ENCODE assay signal across 8 cellular contexts in genomic region chr14:101808894-101809670, GRCh38. TPM values are rescaled to one million over a fixed set of nuclear protein-coding genes. Genes with fewer than 3 reads are reported as not detected.
DNase-seq lines count a peak whose midpoint lies in the region; ATAC-seq, FAIRE-seq and TF ChIP-seq lines count a peak whose summit lies in the region.

No MANE protein-coding gene starts in this region.

- WGBS in right cardiac atrium, result 50% methylated on average over 6 of the region's 6 CpGs
- WGBS in small intestine, 3 donors, result 23 to 43% (median 30%) methylated on average over 6 of the region's 6 CpGs

- no peaks in the 10 kb centered on the region for H3K9me3 ChIP-seq in right cardiac atrium (ENCODE audit: control insufficient read depth, low read length)
- no peaks in the 10 kb centered on the region for H3K9me3 ChIP-seq in small intestine (ENCODE audit: control insufficient read depth, low read depth)

- ATAC-seq in GM23338 (no peak), activated B cell treated with CpG ODN at 0.5 μM for 24 hours (ENCODE audit: low read depth) (no peak), right cardiac atrium (no peak), HG03039 (IDR thresholded peaks at IDR 0.05; ENCODE audit: unreplicated experiment) (no peak), HG03025 (IDR thresholded peaks at IDR 0.05; ENCODE audit: low FRiP score, unreplicated experiment) (no peak), HG03175 (IDR thresholded peaks at IDR 0.05; ENCODE audit: unreplicated experiment) (no peak)

- CTCF ChIA-PET in activated B cell treated with CpG ODN at 0.5 μM for 24 hours (lab: Charles Lee), result interaction anchor here (0.6 to 4.6 kb wide), 7 partner anchors 10 to 59 kb away, joined by 3 to 22 read pairs (median 6); no protein-coding TSS in a partner anchor

- no peak for DNase-seq in GM23338 (ENCODE audit: low spot score)
- DNase-seq in activated B cell treated with CpG ODN at 0.5 μM for 24 hours, result no peak
- no peak for DNase-seq in right cardiac atrium
- DNase-seq in small intestine, result no peak
- DNase-seq in KG1 (lab: John Stamatoyannopoulos, UW), result no peak

- no peak for FAIRE-seq in small intestine (lab: Jason Lieb, UNC)

- H3K9me2 ChIP-seq in GM23338 (ENCODE audit: insufficient read depth), result no peaks in the 10 kb centered on the region

- POLR2A ChIA-PET in activated B cell treated with CpG ODN at 0.5 μM for 24 hours (lab: Charles Lee), result interaction anchor here (0.6 to 9.5 kb wide), 28 partner anchors 11 to 965 kb away, joined by 3 to 313 read pairs (median 13); partner anchors contain the start of genes PPP2R5C and WDR20

- intact Hi-C loops in activated B cell treated with CpG ODN at 0.5 μM for 24 hours (cut with micrococcal nuclease) (no loop called here), right cardiac atrium (cut with DNase I) (no loop called here)

- H3K4me1 Mint-ChIP-seq in GM23338 (peaks cover 24% of the 10 kb centered on the region), activated B cell treated with CpG ODN at 0.5 μM for 24 hours (peaks cover 47% of the 10 kb centered on the region)

- no peaks in the 10 kb centered on the region; the same call in none of the 2 replicates for H4K20me1 ChIP-seq in GM23338 (replicated peaks; ENCODE audit: insufficient read depth)

- H3F3A ChIP-seq in GM23338 (replicated peaks; ENCODE audit: low read depth), result no peaks in the 10 kb centered on the region

- H3K27me3 ChIP-seq in GM23338 (ENCODE audit: insufficient read depth), result no peaks in the 10 kb centered on the region
- H3K27me3 ChIP-seq in right cardiac atrium (ENCODE audit: control insufficient read depth, insufficient read depth), result no peaks in the 10 kb centered on the region
- no peaks in the 10 kb centered on the region for H3K27me3 ChIP-seq in small intestine (ENCODE audit: control insufficient read depth in 2 of 2, insufficient read depth in 2 of 2, low read length in 2 of 2)

- H3K36me3 Mint-ChIP-seq in GM23338 (ENCODE audit: low read depth), result no peaks in the 10 kb centered on the region
- peaks cover 37% of the 10 kb centered on the region for H3K36me3 Mint-ChIP-seq in activated B cell treated with CpG ODN at 0.5 μM for 24 hours (ENCODE audit: low read depth)

- H3K4me3 ChIP-seq in GM23338 (peak overlapping the region; percentile 60), right cardiac atrium (ENCODE audit: low read length) (peak overlapping the region; percentile 99), small intestine (ENCODE audit: low read depth in 1 of 2, low read length in 2 of 2) (peak overlapping the region in 1 of 2 donors; percentile 67)

- no peak for TF ChIP-seq CTCF in GM23338 (conservative IDR thresholded peaks at IDR 0.05; ENCODE audit: low read depth in 2 of 2)
- TF ChIP-seq CTCF in activated B cell treated with CpG ODN at 0.5 μM for 24 hours (IDR thresholded peaks at IDR 0.05), result no peak

- H3K79me2 ChIP-seq in GM23338 (replicated peaks; ENCODE audit: insufficient read depth), result peaks cover 38% of the 10 kb centered on the region

- H3K27me3 Mint-ChIP-seq in GM23338 (ENCODE audit: insufficient read depth, low read depth, poor library complexity) (peaks cover 16% of the 10 kb centered on the region), activated B cell treated with CpG ODN at 0.5 μM for 24 hours (no peaks in the 10 kb centered on the region)

- H3K27ac Mint-ChIP-seq in GM23338 (peak overlapping the region; percentile 99), activated B cell treated with CpG ODN at 0.5 μM for 24 hours (peak overlapping the region; percentile 99)

- H3K36me3 ChIP-seq in GM23338 (ENCODE audit: insufficient read depth), result no peaks in the 10 kb centered on the region
- H3K36me3 ChIP-seq in small intestine (ENCODE audit: control insufficient read depth in 2 of 2, insufficient read depth in 2 of 2, low read length in 2 of 2), result no peaks in the 10 kb centered on the region

- peak overlapping the region; percentile 83 for H3K27ac ChIP-seq in GM23338 (ENCODE audit: low read depth)
- peak overlapping the region; percentile 100 for H3K27ac ChIP-seq in right cardiac atrium (ENCODE audit: low read length)
- H3K27ac ChIP-seq in small intestine (ENCODE audit: low read depth in 1 of 2, low read length in 1 of 2), result peak overlapping the region; percentile 94 to 99

- no peaks in the 10 kb centered on the region for H3K9me3 Mint-ChIP-seq in GM23338
- H3K9me3 Mint-ChIP-seq in activated B cell treated with CpG ODN at 0.5 μM for 24 hours, result peaks cover 2% of the 10 kb centered on the region

- H3K4me2 ChIP-seq in GM23338, result peak overlapping the region; percentile 76

- H3K4me1 ChIP-seq in GM23338 (ENCODE audit: insufficient read depth) (peaks cover 19% of the 10 kb centered on the region), right cardiac atrium (ENCODE audit: control insufficient read depth, insufficient read depth, low read length) (peaks cover 11% of the 10 kb centered on the region), small intestine (ENCODE audit: control insufficient read depth in 2 of 2, insufficient read depth in 1 of 2, low read depth in 1 of 2, low read length in 1 of 2) (peaks cover 4 to 9% of the 10 kb centered on the region in 2 donors)

- peak overlapping the region; percentile 97 for H3K4me3 Mint-ChIP-seq in GM23338
- peak overlapping the region; percentile 97 for H3K4me3 Mint-ChIP-seq in activated B cell treated with CpG ODN at 0.5 μM for 24 hours

- no peak overlapping the region for H2AFZ ChIP-seq in GM23338

TF ChIP-seq in GM23338, 12 proteins besides CTCF, POLR2A, EP300 and RAD21 (continues in another document):
- TF ChIP-seq NANOG (IDR thresholded peaks at IDR 0.05; ENCODE audit: borderline replicate concordance), result no peak
- TF ChIP-seq ZNF331 (CRISPR knock-in tag; IDR thresholded peaks at IDR 0.05; ENCODE audit: low read depth), result no peak
- no peak for TF ChIP-seq ZNF462 (CRISPR knock-in tag; IDR thresholded peaks at IDR 0.05)
- no peak for TF ChIP-seq POLR2AphosphoS5 (IDR thresholded peaks at IDR 0.05; ENCODE audit: low read depth)

RNA-seq across cellular contexts. Expression of gene PPP2R5C, which starts 47.6 kb away (rescaled TPM):
- total RNA-seq in GM23338 (2014; rRNA removed; shearing (Covaris generic)), result 75.4 and 76.4 TPM in 2 replicates
- polyA plus RNA-seq in GM23338 (2016; fragmentation: Nextera tagmentation; extraction: Ambion mirVana) (75.3 and 79.7 TPM in 2 replicates), right cardiac atrium (100.0 TPM), small intestine (10 to 100 TPM; 59.6 to 77.2 (median 71.3) TPM)
- total RNA-seq in activated B cell treated with CpG ODN at 0.5 μM for 24 hours (197 and 227 TPM in 2 replicates), right cardiac atrium (100 to 1,000 TPM; 141 to 158 (median 146) TPM)
